ENCODE assay signal across 8 cellular contexts in genomic region chr11:73393479-73394415, GRCh38. TPM values are rescaled to one million over a fixed set of nuclear protein-coding genes. Genes with fewer than 3 reads are reported as not detected.
DNase-seq lines count a peak whose midpoint lies in the region; ATAC-seq, FAIRE-seq and TF ChIP-seq lines count a peak whose summit lies in the region.

No MANE protein-coding gene starts in this region.

- H3K4me3 ChIP-seq in WERI-Rb-1 (ENCODE audit: low read depth, low read length) (no peak overlapping the region), mammary epithelial cell (replicated peaks in 1 of 3; ENCODE audit: insufficient read depth in 1 of 3, low read depth in 2 of 3, low read length in 3 of 3) (no peak overlapping the region), keratinocyte (ENCODE audit: control insufficient read depth in 2 of 3, extremely low read depth in 1 of 3, insufficient read depth in 2 of 3, low read depth in 1 of 3, low read length in 3 of 3) (no peak overlapping the region)

- H4K20me1 ChIP-seq in mammary epithelial cell (ENCODE audit: insufficient read depth, low read length) (no peaks in the 10 kb centered on the region), keratinocyte (ENCODE audit: control insufficient read depth, extremely low read depth, insufficient read depth, low read length) (no peaks in the 10 kb centered on the region)

- no peak for ATAC-seq in HG02981 (IDR thresholded peaks at IDR 0.05; ENCODE audit: unreplicated experiment)

- H3K9me1 ChIP-seq in keratinocyte (ENCODE audit: control insufficient read depth, extremely low read depth, insufficient read depth, low read length) = peaks cover 8% of the 10 kb centered on the region

- FAIRE-seq in GM12891 (lab: Jason Lieb, UNC) (peak; percentile 67), keratinocyte (lab: Jason Lieb, UNC) (peak; percentile 71)

- in situ Hi-C loops in mammary epithelial cell (cut with MboI; ENCODE audit: low sequenced_read_pairs in 2 of 2) = loop anchor here in 1 of 2 donors (5.0 kb wide), 1 partner anchor 264 kb away; no protein-coding TSS in a partner anchor

- intact Hi-C loops in mammary epithelial cell (cut with micrococcal nuclease) = loop anchor here (1.0 kb wide), 4 partner anchors 42 to 98 kb away; no protein-coding TSS in a partner anchor

- no peak for TF ChIP-seq POLR2A in GM12891 (IDR thresholded peaks at IDR 0.05; ENCODE audit: low read depth, low read length)

- H3K79me2 ChIP-seq in mammary epithelial cell (ENCODE audit: insufficient read depth, low read length) = peaks cover 26% of the 10 kb centered on the region
- peaks cover 14% of the 10 kb centered on the region for H3K79me2 ChIP-seq in keratinocyte (ENCODE audit: control insufficient read depth, insufficient read depth, low read length)

- H3K27me3 ChIP-seq in WERI-Rb-1 (ENCODE audit: insufficient read depth, low read depth, severe bottlenecking) = no peaks in the 10 kb centered on the region
- no peaks in the 10 kb centered on the region for H3K27me3 ChIP-seq in mammary epithelial cell (ENCODE audit: insufficient read depth, low read length)
- H3K27me3 ChIP-seq in keratinocyte (ENCODE audit: control insufficient read depth, extremely low read depth, insufficient read depth, low read length) = no peaks in the 10 kb centered on the region

- H3K9me3 ChIP-seq in WERI-Rb-1 (ENCODE audit: severe bottlenecking) (no peaks in the 10 kb centered on the region), mammary epithelial cell (replicated peaks; ENCODE audit: insufficient read depth, low read length) (no peaks in the 10 kb centered on the region), keratinocyte (ENCODE audit: control insufficient read depth, low read depth, low read length) (no peaks in the 10 kb centered on the region)

- peaks cover 4% of the 10 kb centered on the region for H3K4me1 ChIP-seq in mammary epithelial cell (ENCODE audit: insufficient read depth, low read length)
- H3K4me1 ChIP-seq in keratinocyte (ENCODE audit: control insufficient read depth, extremely low read depth, insufficient read depth, low read length) = peaks cover 27% of the 10 kb centered on the region

- no peak overlapping the region for H3K4me2 ChIP-seq in mammary epithelial cell (ENCODE audit: insufficient read depth, low read depth, low read length)
- H3K4me2 ChIP-seq in keratinocyte (ENCODE audit: control insufficient read depth, extremely low read depth, insufficient read depth, low read depth, low read length) = no peak overlapping the region

- dilution Hi-C loops in mammary epithelial cell (cut with HindIII; ENCODE audit: low sequenced_read_pairs) (no loop called here), keratinocyte (cut with MboI; ENCODE audit: extremely low pct_ligation_motif_present, low sequenced_read_pairs) (no loop called here)

- H3K27ac ChIP-seq in WERI-Rb-1 = no peak overlapping the region
- H3K27ac ChIP-seq in mammary epithelial cell (ENCODE audit: insufficient read depth, low read depth, low read length) = no peak overlapping the region
- H3K27ac ChIP-seq in keratinocyte (ENCODE audit: control insufficient read depth, insufficient read depth, low read length) = no peak overlapping the region

- peaks cover 58% of the 10 kb centered on the region for H3K36me3 ChIP-seq in WERI-Rb-1
- no peaks in the 10 kb centered on the region for H3K36me3 ChIP-seq in mammary epithelial cell (ENCODE audit: insufficient read depth, low read length)
- H3K36me3 ChIP-seq in keratinocyte (ENCODE audit: control insufficient read depth in 2 of 2, extremely low read depth in 1 of 2, insufficient read depth in 2 of 2, low read length in 2 of 2) = peaks cover 29% of the 10 kb centered on the region in 2 experiments

- H2AFZ ChIP-seq in mammary epithelial cell (ENCODE audit: low read depth, low read length) (no peak overlapping the region), keratinocyte (ENCODE audit: control insufficient read depth, low read length) (no peak overlapping the region)

- H3K9ac ChIP-seq in mammary epithelial cell (ENCODE audit: insufficient read depth, low read length) (no peak overlapping the region), keratinocyte (ENCODE audit: control insufficient read depth, extremely low read depth, insufficient read depth, low read length) (no peak overlapping the region)

- peak; percentile 85 for DNase-seq in A172 (ENCODE audit: low spot score)
- peak; percentile 90 for DNase-seq in GM12891 (ENCODE audit: insufficient read length, low spot score)
- DNase-seq in NCI-H2107 treated with DMSO at 0.1 percent for 48 hours (lab: John Stamatoyannopoulos, UW; ENCODE audit: unreplicated experiment) = peak; percentile 47
- peak; percentile 78 for DNase-seq in WERI-Rb-1
- DNase-seq in mammary epithelial cell = peak; percentile 53
- DNase-seq in keratinocyte (ENCODE audit: low read depth, low spot score) = peak; percentile 66
- peak; percentile 56 to 58 for DNase-seq in stimulated activated CD4-positive, alpha-beta T cell treated with anti-CD3 and anti-CD28 coated beads, Interleukin-1b, Interleukin-23, amount 100 ng/mL, for 4 hours (ENCODE audit: low read depth in 2 of 2)

- TF ChIP-seq CTCF in WERI-Rb-1 (IDR thresholded peaks at IDR 0.05; ENCODE audit: low read depth, low read length) (peak; percentile 93), mammary epithelial cell (conservative IDR thresholded peaks at IDR 0.05 in 1 of 2, IDR thresholded peaks at IDR 0.05 in 1 of 2; ENCODE audit: extremely low read depth in 1 of 2, insufficient read depth in 1 of 2, low read depth in 1 of 2, low read length in 2 of 2) (peak; percentile 74 to 81), keratinocyte (optimal IDR thresholded peaks at IDR 0.05 in 1 of 3, IDR thresholded peaks at IDR 0.05 in 1 of 3, conservative IDR thresholded peaks at IDR 0.05 in 1 of 3; ENCODE audit: extremely low read depth in 1 of 3, insufficient read depth in 2 of 3, low read length in 3 of 3) (peak in 2 of 3 experiments; percentile 85 to 92)

- no TSS peak for BruUV-seq in mammary epithelial cell (replicated peaks; lab: Mats Ljungman, UMichigan)

- CTCF ChIA-PET in mammary epithelial cell (lab: Charles Lee; ENCODE audit: low non-redundant PET) = interaction anchor here (0.6 to 1.5 kb wide), 2 partner anchors 42 to 56 kb away, joined by 3 to 22 read pairs; no protein-coding TSS in a partner anchor

- 64% methylated on average over 12 of the region's 16 CpGs for WGBS in mammary epithelial cell (ENCODE audit: low coverage, missing lambda C conversion rate)

TF ChIP-seq in GM12891, 5 proteins besides CTCF, POLR2A, EP300 and RAD21:
- TF ChIP-seq POLR2AphosphoS5 (IDR thresholded peaks at IDR 0.05; ENCODE audit: low read depth, low read length) = 0 out of 2 replicates have a peak, but pooled peaks have one; percentile 11
- no peak for TF ChIP-seq TAF1 (IDR thresholded peaks at IDR 0.05; ENCODE audit: low read depth, low read length)
- TF ChIP-seq PAX5 (IDR thresholded peaks at IDR 0.05; ENCODE audit: insufficient read depth, low read length, severe bottlenecking) = no peak
- 0 out of 2 replicates have a peak, but pooled peaks have one; percentile 47 for TF ChIP-seq POU2F2 (IDR thresholded peaks at IDR 0.05; ENCODE audit: low read depth, low read length)

RNA-seq across cellular contexts. Expression of gene RELT, which starts 17.5 kb away (rescaled TPM):
- 15.5 and 17.0 TPM in 2 replicates for total RNA-seq in A172 (2014; rRNA removed; shearing (Covaris generic))
- polyA plus RNA-seq in GM12891 (2012; ENCODE audit: low read depth, missing spikeins) = 12.5 TPM
- total RNA-seq in mammary epithelial cell = 10 to 100 TPM in 1 of 2 donors, 1 to 10 TPM in 1; 4.5 to 10.2 TPM
- polyA plus RNA-seq in mammary epithelial cell (5.1 TPM), keratinocyte (3.4 to 5.0 TPM (median 4.2 TPM) in 3 replicates)
- polyA minus RNA-seq in mammary epithelial cell (8.6 TPM), keratinocyte (3.8 to 5.0 TPM (median 4.6 TPM) in 3 replicates)
- 3.6 TPM for polyA plus RNA-seq in keratinocyte (2011; ENCODE audit: low read depth)
- 1.9 and 2.9 TPM in 2 replicates for polyA plus RNA-seq in keratinocyte (2011; cell fraction: cytosol; rRNA removed)
- 11.2 and 14.1 TPM in 2 replicates for polyA plus RNA-seq in keratinocyte (2011; cell fraction: nucleus; rRNA removed)
- polyA plus RNA-seq in keratinocyte (2012; ENCODE audit: low replicate concordance) = 4.4 and 4.9 TPM in 2 replicates
- polyA minus RNA-seq in keratinocyte (2011; cell fraction: cytosol; rRNA and poly(A)+ RNA removed) = 5.0 TPM
- 7.8 and 8.4 TPM in 2 replicates for polyA minus RNA-seq in keratinocyte (2011; cell fraction: nucleus; rRNA and poly(A)+ RNA removed)
